10 cellular contexts compared by ENCODE assay signal in the genomic region with DNA sequence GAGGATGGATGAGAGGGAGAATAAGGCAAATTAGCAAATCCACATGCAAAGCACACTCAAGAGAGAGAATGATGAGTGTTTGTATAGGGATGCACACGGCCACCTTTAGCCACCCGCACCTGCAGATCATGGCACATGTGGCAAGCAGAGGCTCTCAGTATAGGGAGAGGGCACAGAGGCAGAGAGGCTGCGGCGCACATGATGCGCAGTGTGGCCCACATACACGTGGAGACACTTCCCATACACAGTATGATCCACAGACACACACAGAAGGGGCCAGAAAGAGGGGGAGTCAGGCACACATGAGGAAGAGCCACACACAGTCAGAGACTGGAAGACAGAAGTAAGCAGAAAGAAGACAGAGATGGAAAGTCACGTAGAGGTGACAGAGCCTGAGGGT. TPM values are rescaled to one million over a fixed set of nuclear protein-coding genes. Genes with fewer than 3 reads are reported as not detected.
DNase-seq lines count a peak whose midpoint lies in the region; TF ChIP-seq lines count a peak whose summit lies in the region.
"Had no signal": no experiment of that assay in that cellular context is flagged by ENCODE, and none has a peak within 500 bp of the region (broad histone marks: within the 10 kb centered on the region; RNA-seq: fewer than 3 reads in every experiment).

No MANE protein-coding gene starts in this region.

- H3K27me3 ChIP-seq in HL-60 (ENCODE audit: insufficient read depth, poor library complexity, severe bottlenecking) (no peaks in the 10 kb centered on the region), prostate gland (replicated peaks; ENCODE audit: insufficient read depth) (no peaks in the 10 kb centered on the region)
- H3K27me3 ChIP-seq: testis had no signal

- no peaks in the 10 kb centered on the region for H3K36me3 ChIP-seq in prostate gland

- TF ChIP-seq POLR2A in prostate gland (IDR thresholded peaks at IDR 0.05): no peak

- H3K27ac ChIP-seq in HL-60 (replicated peaks) (peak overlapping the region; percentile 53), prostate gland (peak overlapping the region; percentile 97 to 99)

- in situ Hi-C loops in ACHN (cut with HindIII; ENCODE audit: low pct_ligation_motif_present, low pct_unique_long_range_greater_than_20kb, low sequenced_read_pairs): no loop called here

- 47% methylated on average over 7 of the region's 7 CpGs for WGBS in prostate gland

- peaks cover 10% of the 10 kb centered on the region for H3K4me1 ChIP-seq in prostate gland (replicated peaks)

- TF ChIP-seq CTCF in HL-60 (IDR thresholded peaks at IDR 0.05; ENCODE audit: insufficient read depth, low read length) (no peak), prostate gland (IDR thresholded peaks at IDR 0.05) (no peak)

- no peaks in the 10 kb centered on the region for H3K9me3 ChIP-seq in prostate gland
- H3K9me3 ChIP-seq: testis had no signal

- DNase-seq in NCI-H748 (lab: John Stamatoyannopoulos, UW; ENCODE audit: unreplicated experiment) (peak; percentile 49), NCI-H748 treated with DMSO at 0.1 percent for 48 hours (lab: John Stamatoyannopoulos, UW) (no peak), HL-60 (ENCODE audit: low read depth in 1 of 2, low spot score in 1 of 2) (no peak), SHP77 (lab: John Stamatoyannopoulos, UW) (peak; percentile 82 to 87), prostate gland (ENCODE audit: low spot score) (no peak), ACHN (no peak), NCI-H187 (lab: John Stamatoyannopoulos, UW) (no peak)
- DNase-seq in activated effector memory CD4-positive, alpha-beta T cell treated with Interleukin-2 at 50 U/mL for 16 hours: no peak
- DNase-seq: activated CD4-positive, CD25-positive, alpha-beta regulatory T cell treated with anti-CD3 and anti-CD28 coated beads, Interleukin-2, amount 50 U/mL, for 72 hours had no signal

- intact Hi-C loops in prostate gland (cut with DNase I): no loop called here

- no peak overlapping the region for H3K4me3 ChIP-seq in HL-60 (replicated peaks; ENCODE audit: insufficient read depth, low read length)
- H3K4me3 ChIP-seq in prostate gland: no peak overlapping the region
- H3K4me3 ChIP-seq: testis had no signal

RNA-seq across cellular contexts. Expression of a gene that starts 6.5 kb away (rescaled TPM):
- total RNA-seq in prostate gland: 100 to 1,000 TPM; 166 to 196 TPM

RNA-seq across cellular contexts. Expression of a gene that starts 24.3 kb away (rescaled TPM):
- total RNA-seq in prostate gland: 10 to 100 TPM in 1 of 2 donors, 1 to 10 TPM in 1; 5.7 to 20.8 TPM

RNA-seq across cellular contexts. Expression of a gene that starts 24.7 kb away (rescaled TPM):
- total RNA-seq in prostate gland: 100 to 1,000 TPM in 1 of 2 donors, 10 to 100 TPM in 1; 74.6 to 163 TPM

RNA-seq across cellular contexts. Expression of a gene that starts 27.2 kb away (rescaled TPM):
- total RNA-seq in prostate gland: 10 to 100 TPM; 11.1 to 15.7 TPM

RNA-seq across cellular contexts. Expression of a gene that starts 34.0 kb away (rescaled TPM):
- 10 to 100 TPM in 1 of 2 donors, 1 to 10 TPM in 1; 7.8 to 32.4 TPM for total RNA-seq in prostate gland

Comparison
In these comparisons a context has a peak if more than half of its experiments do, and no peak if none do; other contexts are left out.
1. DNase-seq: peak in NCI-H748 (single experiment) and SHP77 (2 of 2); none in NCI-H748 treated with DMSO at 0.1 percent for 48 hours (single experiment), HL-60 (0 of 2), prostate gland (single experiment), ACHN (single experiment), NCI-H187 (0 of 2) and activated effector memory CD4-positive, alpha-beta T cell treated with Interleukin-2 at 50 U/mL for 16 hours (single experiment).